9 cellular contexts compared by ENCODE assay signal in the genomic region with DNA sequence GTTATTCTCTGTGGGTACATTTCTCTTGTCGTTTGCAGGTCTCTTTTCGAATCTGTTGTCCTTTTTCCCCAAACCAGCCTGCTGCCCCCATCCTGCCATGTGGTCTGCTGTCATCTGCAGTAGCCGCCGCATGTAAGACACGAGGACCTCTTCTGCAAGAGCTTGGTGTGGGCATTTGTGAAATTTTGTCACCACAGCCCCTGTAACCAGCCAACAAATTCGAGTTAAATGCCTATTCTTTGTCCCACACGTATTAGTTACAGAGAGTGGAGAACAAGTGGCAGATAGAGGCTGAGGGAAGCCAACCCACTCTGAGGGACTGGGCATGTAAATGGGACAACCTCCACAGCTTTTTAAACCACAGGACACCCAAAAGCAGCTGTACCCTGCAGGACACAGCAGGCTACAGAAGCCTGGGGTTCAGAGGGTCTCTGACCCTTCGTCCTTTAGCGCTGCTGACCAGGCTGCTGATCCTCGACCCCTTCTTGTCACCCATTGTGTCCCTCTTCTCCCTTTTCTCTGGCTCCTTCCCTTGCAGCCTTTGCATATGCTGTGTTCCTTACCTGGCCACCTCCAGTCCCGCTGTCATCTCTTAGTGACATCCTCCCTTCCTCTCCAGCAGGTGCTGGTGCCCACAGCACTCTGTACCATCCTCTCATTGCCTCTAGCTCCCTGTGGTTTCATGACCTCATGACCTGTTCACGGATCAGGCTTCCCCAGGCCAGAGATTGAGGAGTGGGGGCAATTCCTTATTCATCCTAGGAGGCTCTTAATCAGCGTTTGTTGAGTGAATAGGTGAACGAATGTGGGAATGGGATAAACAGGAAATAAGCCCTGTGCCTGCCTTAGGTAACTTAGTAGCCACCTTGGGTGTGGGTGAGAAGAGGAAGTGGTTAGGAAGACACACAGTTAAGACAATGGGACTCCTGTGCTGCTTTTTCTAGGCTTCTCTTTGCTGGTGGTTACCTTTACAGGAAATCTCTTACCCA. TPM values are rescaled to one million over a fixed set of nuclear protein-coding genes. Genes with fewer than 3 reads are reported as not detected.
DNase-seq lines count a peak whose midpoint lies in the region; ATAC-seq and TF ChIP-seq lines count a peak whose summit lies in the region.
"Had no signal": no experiment of that assay in that cellular context is flagged by ENCODE, and none has a peak within 500 bp of the region (broad histone marks: within the 10 kb centered on the region; RNA-seq: fewer than 3 reads in every experiment).

No MANE protein-coding gene starts in this region.

- H3K27ac ChIP-seq in GM23338 (ENCODE audit: low read depth) = no peak overlapping the region
- H3K27ac ChIP-seq in OCI-LY3 (ENCODE audit: low read length) = no peak overlapping the region
- H3K27ac ChIP-seq in body of pancreas = peak overlapping the region; percentile 63 to 74 (median 66)
- H3K27ac ChIP-seq in tibial nerve = peak overlapping the region; percentile 26 to 90 (median 76)

- DNase-seq in AML-193 (lab: John Stamatoyannopoulos, UW) (peak; percentile 62 to 63), GM23338 (ENCODE audit: low spot score) (no peak), body of pancreas (no peak), tibial nerve (ENCODE audit: low spot score in 2 of 2) (no peak), NCI-H526 treated with DMSO at 0.1 percent for 48 hours (lab: John Stamatoyannopoulos, UW) (no peak), NCI-H1436 (lab: John Stamatoyannopoulos, UW) (no peak), ureter (ENCODE audit: low spot score) (no peak)

- H3K4me1 ChIP-seq in GM23338 (ENCODE audit: insufficient read depth) = peaks cover 38% of the 10 kb centered on the region
- H3K4me1 ChIP-seq in OCI-LY3 (ENCODE audit: low read length) = peaks cover 15% of the 10 kb centered on the region; the same call in 1 of the 2 replicates
- H3K4me1 ChIP-seq in body of pancreas = peaks cover 66% of the 10 kb centered on the region
- peaks cover 4 to 85% (median 69%) of the 10 kb centered on the region in 4 donors for H3K4me1 ChIP-seq in tibial nerve

- H3K4me1 Mint-ChIP-seq in GM23338 = peaks cover 65% of the 10 kb centered on the region
- H3K4me1 Mint-ChIP-seq: nephron had no signal

- no peaks in the 10 kb centered on the region for H3F3A ChIP-seq in GM23338 (replicated peaks; ENCODE audit: low read depth)

- TF ChIP-seq POLR2A in body of pancreas (IDR thresholded peaks at IDR 0.05) = no peak
- TF ChIP-seq POLR2A in tibial nerve (IDR thresholded peaks at IDR 0.05) = no peak

- H3K9me3 Mint-ChIP-seq in GM23338 = no peaks in the 10 kb centered on the region
- H3K9me3 Mint-ChIP-seq: nephron had no signal

- H3K79me2 ChIP-seq in GM23338 (replicated peaks; ENCODE audit: insufficient read depth) (peaks cover 81% of the 10 kb centered on the region), OCI-LY3 (ENCODE audit: low read length) (no peaks in the 10 kb centered on the region)

- no peak for TF ChIP-seq EP300 in tibial nerve (IDR thresholded peaks at IDR 0.05)

- 0 out of 2 replicates have a peak overlapping the region, but pooled peaks have one; percentile 52 for H3K4me2 ChIP-seq in GM23338
- H3K4me2 ChIP-seq in OCI-LY3 (ENCODE audit: low read length) = peak overlapping the region; percentile 66

- H3K36me3 ChIP-seq in GM23338 (ENCODE audit: insufficient read depth) (no peaks in the 10 kb centered on the region; the same call in 1 of the 2 replicates), OCI-LY3 (replicated peaks; ENCODE audit: low read depth, low read length) (no peaks in the 10 kb centered on the region), body of pancreas (replicated peaks in 1 of 2; ENCODE audit: insufficient read depth in 1 of 2, low read depth in 2 of 2) (no peaks in the 10 kb centered on the region), tibial nerve (peaks cover 0 to 16% (median 0%) of the 10 kb centered on the region in 3 donors)

- no peaks in the 10 kb centered on the region for H3K9me2 ChIP-seq in GM23338 (ENCODE audit: insufficient read depth)

- intact Hi-C loops in body of pancreas (cut with DNase I) = loop anchor here (5.0 kb wide), 1 partner anchor 290 kb away; no protein-coding TSS in a partner anchor

- H3K4me3 ChIP-seq in GM23338 (no peak overlapping the region), OCI-LY3 (ENCODE audit: low read length) (peak overlapping the region; percentile 16; the same call in 1 of the 2 replicates), body of pancreas (no peak overlapping the region), tibial nerve (no peak overlapping the region)

- H4K20me1 ChIP-seq in GM23338 (replicated peaks; ENCODE audit: insufficient read depth) = no peaks in the 10 kb centered on the region; the same call in 1 of the 2 replicates
- peaks cover 4% of the 10 kb centered on the region; the same call in 1 of the 2 replicates for H4K20me1 ChIP-seq in OCI-LY3 (ENCODE audit: insufficient read depth, low read length)

- TF ChIP-seq CTCF in GM23338 (conservative IDR thresholded peaks at IDR 0.05; ENCODE audit: low read depth in 2 of 2) (no peak; a peak in 1 of 4 replicates), OCI-LY3 (IDR thresholded peaks at IDR 0.05; ENCODE audit: low read depth, low read length) (no peak; the same call in 1 of the 2 replicates), body of pancreas (IDR thresholded peaks at IDR 0.05) (no peak), tibial nerve (IDR thresholded peaks at IDR 0.05) (peak in 1 of 5 experiments; percentile 22)

- no peak overlapping the region for H3K4me3 Mint-ChIP-seq in GM23338
- H3K4me3 Mint-ChIP-seq: nephron had no signal

- peaks cover 13% of the 10 kb centered on the region for H3K27me3 Mint-ChIP-seq in GM23338 (ENCODE audit: insufficient read depth, low read depth, poor library complexity)

- no peak overlapping the region for H3K27ac Mint-ChIP-seq in GM23338
- H3K27ac Mint-ChIP-seq: nephron had no signal

- H3K9ac ChIP-seq in OCI-LY3 (ENCODE audit: low read length) = no peak overlapping the region

- H3K36me3 Mint-ChIP-seq in GM23338 (ENCODE audit: low read depth) = peaks cover 21% of the 10 kb centered on the region

- ATAC-seq in GM23338 = no peak
- no peak for ATAC-seq in body of pancreas

- H3K9me3 ChIP-seq in OCI-LY3 (ENCODE audit: insufficient read depth, low read length) = no peaks in the 10 kb centered on the region
- H3K9me3 ChIP-seq in body of pancreas = no peaks in the 10 kb centered on the region
- H3K9me3 ChIP-seq in tibial nerve = no peaks in the 10 kb centered on the region

- H2AFZ ChIP-seq in GM23338 (no peak overlapping the region), OCI-LY3 (ENCODE audit: low read depth, low read length) (peak overlapping the region; percentile 9; the same call in 1 of the 2 replicates)

- WGBS in body of pancreas, 2 donors = 46 to 49% methylated on average over 14 of the region's 14 CpGs
- 40 to 51% methylated on average over 14 of the region's 14 CpGs for WGBS in tibial nerve, 2 donors

- H3K27me3 ChIP-seq in GM23338 (ENCODE audit: insufficient read depth) = no peaks in the 10 kb centered on the region
- peaks cover 57% of the 10 kb centered on the region for H3K27me3 ChIP-seq in OCI-LY3 (ENCODE audit: low read depth, low read length)
- H3K27me3 ChIP-seq in body of pancreas = no peaks in the 10 kb centered on the region
- H3K27me3 ChIP-seq in tibial nerve = no peaks in the 10 kb centered on the region

TF ChIP-seq in GM23338, 12 proteins besides CTCF, POLR2A, EP300 and RAD21 (continues in another document):
- TF ChIP-seq ZNF331 (CRISPR knock-in tag; IDR thresholded peaks at IDR 0.05; ENCODE audit: low read depth) (no peak), NANOG (IDR thresholded peaks at IDR 0.05; ENCODE audit: borderline replicate concordance) (no peak), EZH2phosphoT487 (IDR thresholded peaks at IDR 0.05; ENCODE audit: unreplicated experiment) (no peak)

RNA-seq across cellular contexts. Expression of gene ITGA6, which starts 35.3 kb away (rescaled TPM):
- 124 and 129 TPM in 2 replicates for total RNA-seq in GM23338 (2014; rRNA removed; shearing (Covaris generic))
- 28.6 and 32.9 TPM in 2 replicates for polyA plus RNA-seq in GM23338 (2016; fragmentation: Nextera tagmentation; extraction: Ambion mirVana)
- total RNA-seq in body of pancreas (100 to 1,000 TPM in 1 of 2 donors, 10 to 100 TPM in 1; 90.0 to 210 TPM), tibial nerve (100 to 1,000 TPM; 254 to 586 (median 471) TPM), ureter (109 TPM)

Comparison
In these comparisons a context has a peak if more than half of its experiments do, and no peak if none do; other contexts are left out.
1. DNase-seq: peak in AML-193 (2 of 2); none in GM23338 (single experiment), body of pancreas (0 of 4), tibial nerve (0 of 2), NCI-H526 treated with DMSO at 0.1 percent for 48 hours (single experiment), NCI-H1436 (single experiment) and ureter (single experiment).
2. H3K27ac ChIP-seq: peak in body of pancreas (4 of 4) and tibial nerve (4 of 4); none in GM23338 (single experiment) and OCI-LY3 (single experiment).